8 cellular contexts compared by ENCODE assay signal in the genomic region with DNA sequence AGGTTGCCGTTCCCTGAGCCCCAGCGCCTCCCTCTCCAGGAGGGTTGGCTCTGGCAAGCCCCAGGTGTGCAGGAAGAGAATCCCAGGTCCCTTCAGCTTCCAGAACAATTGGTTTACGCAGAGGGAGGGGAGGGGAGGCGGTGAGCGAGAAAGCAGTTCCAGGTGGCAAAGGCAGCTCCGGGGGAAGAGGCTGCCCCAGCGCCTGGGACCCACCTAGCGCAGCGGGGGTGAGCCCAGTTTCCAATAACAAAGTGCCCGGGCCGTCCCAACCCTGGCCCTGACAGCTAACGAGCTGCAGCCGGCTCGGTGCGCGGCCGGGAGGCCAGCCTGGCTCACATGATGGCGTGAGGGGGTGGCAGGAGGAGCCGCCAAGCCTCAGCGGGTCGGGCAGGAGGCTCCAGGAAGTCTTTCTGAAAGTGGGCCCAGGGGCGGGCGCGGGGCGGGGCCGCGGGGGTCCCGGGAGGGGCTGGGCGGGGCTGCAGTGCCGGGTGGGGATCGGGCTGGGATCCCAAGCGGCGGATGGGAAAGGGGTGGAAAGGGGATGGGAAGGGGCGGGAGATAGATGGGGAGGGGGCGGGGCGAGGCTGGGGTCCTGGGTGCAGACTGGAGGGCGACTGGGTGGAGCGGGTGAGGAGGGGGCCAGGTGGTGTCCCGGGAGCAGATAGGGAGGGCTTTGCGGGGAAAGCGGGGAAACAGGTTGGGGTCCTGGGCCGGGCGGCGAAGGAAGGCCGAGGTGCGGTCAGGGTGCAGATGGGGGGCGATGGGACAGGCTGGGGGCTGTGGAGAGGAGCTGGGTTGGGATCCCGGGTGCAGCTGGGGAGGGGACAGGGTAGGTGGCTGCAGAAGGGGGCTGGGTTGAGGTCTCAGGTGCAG. TPM values are rescaled to one million over a fixed set of nuclear protein-coding genes. Genes with fewer than 3 reads are reported as not detected.
A peak's percentile ranks its signal among the peaks of the same experiment; 100 is the strongest.
DNase-seq lines count a peak whose midpoint lies in the region; ATAC-seq lines count a peak whose summit lies in the region.

No MANE protein-coding gene starts in this region.

- peak overlapping the region; percentile 39 for H3K27ac ChIP-seq in cingulate gyrus (ENCODE audit: low read depth, low read length)

- DNase-seq in ELR (ENCODE audit: low read depth) (peak; percentile 41), RPMI7951 (ENCODE audit: low read depth) (peak; percentile 66), left colon (peak; percentile 62 to 64)
- DNase-seq in stimulated activated CD4-positive, alpha-beta T cell treated with anti-CD3 and anti-CD28 coated beads, Interleukin-2, amount 100 ng/mL, for 24 hours: peak; percentile 38 to 48
- no peak for DNase-seq in effector CD4-positive, alpha-beta T cell

- ATAC-seq in left colon (peak; percentile 56), HG03378 (IDR thresholded peaks at IDR 0.05; ENCODE audit: unreplicated experiment) (no peak), GM19035 (IDR thresholded peaks at IDR 0.05; ENCODE audit: unreplicated experiment) (no peak)

- intact Hi-C loops in left colon (cut with DNase I, micrococcal nuclease): loop anchor here in 1 of 2 donors (10.0 kb wide), 2 partner anchors 50 to 120 kb away; no protein-coding TSS in a partner anchor

RNA-seq across cellular contexts. Expression of gene DHRS3, which starts 22.8 kb away (rescaled TPM):
- 22.5 and 28.8 TPM in 2 replicates for total RNA-seq in RPMI7951 (2014; rRNA removed; shearing (Covaris generic))
- total RNA-seq in left colon: 100 to 1,000 TPM in 1 of 2 donors, 10 to 100 TPM in 1; 73.2 to 106 TPM

RNA-seq across cellular contexts. Expression of gene AADACL4, which starts 48.7 kb away (rescaled TPM):
- total RNA-seq in RPMI7951 (2014; rRNA removed; shearing (Covaris generic)): not detected in 2 replicates
- total RNA-seq in left colon: not detected
